In the genomic region with DNA sequence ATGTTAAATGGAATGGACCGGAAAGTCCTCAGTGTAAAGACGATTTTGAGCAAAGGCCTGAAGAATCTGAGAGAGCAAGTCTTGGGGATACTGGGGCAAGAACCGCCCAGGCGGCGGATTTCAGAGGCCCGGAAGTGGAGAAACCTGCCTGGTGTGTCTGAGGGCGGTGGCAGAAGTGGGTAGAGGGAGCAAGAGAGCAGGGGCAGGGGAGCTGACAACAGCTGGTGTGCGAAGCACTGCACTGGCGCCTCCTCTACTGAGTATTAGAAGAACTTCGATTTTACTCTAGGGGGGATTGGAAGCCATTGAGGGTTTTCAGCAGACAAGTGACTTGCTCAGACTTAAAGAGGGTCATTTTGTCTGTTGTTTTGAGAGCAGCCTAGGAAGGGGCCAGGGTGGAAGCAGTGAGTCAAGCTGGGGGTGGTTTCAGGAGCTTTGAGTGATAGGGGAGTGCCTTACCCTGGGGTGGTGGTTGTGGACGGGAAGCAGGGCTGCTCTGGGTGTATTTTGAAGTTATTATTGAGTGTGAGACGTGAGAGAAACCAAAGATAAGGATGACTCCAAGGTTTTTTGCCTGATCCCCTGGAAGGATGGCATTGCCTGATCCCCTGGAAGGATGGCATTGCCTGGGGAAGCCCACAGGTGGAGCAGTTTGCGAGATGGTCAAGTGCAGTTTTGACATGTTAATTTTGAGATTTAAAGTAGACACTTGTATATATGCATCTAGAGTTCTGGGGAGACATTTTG, we compare ENCODE assay signal across 9 cellular contexts. TPM values are rescaled to one million over a fixed set of nuclear protein-coding genes. Genes with fewer than 3 reads are reported as not detected.
DNase-seq lines count a peak whose midpoint lies in the region; ATAC-seq lines count a peak whose summit lies in the region.
"Had no signal": no experiment of that assay in that cellular context is flagged by ENCODE, and none has a peak within 500 bp of the region (broad histone marks: within the 10 kb centered on the region; RNA-seq: fewer than 3 reads in every experiment).

No MANE protein-coding gene starts in this region.

- H3K36me3 ChIP-seq in mesodermal cell (ENCODE audit: control insufficient read depth, insufficient read depth, low read length), result peaks cover 33% of the 10 kb centered on the region

- peak overlapping the region; percentile 33 for H3K4me3 Mint-ChIP-seq in activated T-cell treated with anti-CD3 and anti-CD28 coated beads, Interleukin-2, amount 50 U/mL, for 4 hours

- no peaks in the 10 kb centered on the region for H3K9me3 Mint-ChIP-seq in activated T-cell treated with anti-CD3 and anti-CD28 coated beads, Interleukin-2, amount 50 U/mL, for 4 hours

- peaks cover 7% of the 10 kb centered on the region for H3K4me1 ChIP-seq in mesodermal cell (ENCODE audit: control insufficient read depth, insufficient read depth, low read length, poor library complexity, severe bottlenecking)

- H3K27ac ChIP-seq in mesodermal cell (ENCODE audit: low read depth, low read length, severe bottlenecking), result peak overlapping the region; percentile 31

- H3K9me3 ChIP-seq in mesodermal cell (ENCODE audit: control insufficient read depth, low read length), result no peaks in the 10 kb centered on the region

- H3K27me3 Mint-ChIP-seq in activated T-cell treated with anti-CD3 and anti-CD28 coated beads, Interleukin-2, amount 50 U/mL, for 4 hours (ENCODE audit: low read depth), result no peaks in the 10 kb centered on the region

- no peak overlapping the region for H3K4me3 ChIP-seq in mesodermal cell (ENCODE audit: extremely low read depth, insufficient read depth, low read length, poor library complexity, severe bottlenecking)

- DNase-seq in activated T-cell treated with anti-CD3 and anti-CD28 coated beads, Interleukin-2, amount 50 U/mL, for 4 hours, result no peak
- no peak for DNase-seq in NCI-H1436 treated with DMSO at 0.1 percent for 48 hours (lab: John Stamatoyannopoulos, UW)
- no peak for DNase-seq in Kasumi-1 (lab: John Stamatoyannopoulos, UW)
- DNase-seq in H4 (ENCODE audit: low spot score), result no peak
- DNase-seq: NCI-H1048 had no signal

- ATAC-seq in GM18907 (IDR thresholded peaks at IDR 0.05; ENCODE audit: unreplicated experiment), result peak; percentile 32
- peak; percentile 19 for ATAC-seq in HG03135 (IDR thresholded peaks at IDR 0.05; ENCODE audit: unreplicated experiment)
- ATAC-seq in activated T-cell treated with anti-CD3 and anti-CD28 coated beads, Interleukin-2, amount 50 U/mL, for 4 hours, result peak; percentile 88 to 93
- ATAC-seq in GM21528 (IDR thresholded peaks at IDR 0.05; ENCODE audit: low FRiP score, unreplicated experiment), result no peak

- H3K4me1 Mint-ChIP-seq in activated T-cell treated with anti-CD3 and anti-CD28 coated beads, Interleukin-2, amount 50 U/mL, for 4 hours (ENCODE audit: low read depth), result peaks cover 12% of the 10 kb centered on the region

- peaks cover 25% of the 10 kb centered on the region for H3K36me3 Mint-ChIP-seq in activated T-cell treated with anti-CD3 and anti-CD28 coated beads, Interleukin-2, amount 50 U/mL, for 4 hours (ENCODE audit: insufficient read depth)

- 91 to 92% methylated on average over 13 of the region's 13 CpGs for WGBS in mesodermal cell (ENCODE audit: insufficient coverage in 2 of 2), 2 experiments

RNA-seq across cellular contexts. Expression of a gene that starts 52.5 kb away (rescaled TPM):
- total RNA-seq in activated T-cell treated with anti-CD3 and anti-CD28 coated beads, Interleukin-2, amount 50 U/mL, for 4 hours, result 10 to 100 TPM; 13.9 to 16.6 (median 15.5) TPM
- polyA plus RNA-seq in mesodermal cell (2013, experiment 1 of 2), result 9.5 TPM
- polyA plus RNA-seq in mesodermal cell (2013, experiment 2 of 2), result 5.3 TPM
- total RNA-seq in H4 (2014; rRNA removed; shearing (Covaris generic)), result 2.7 and 4.9 TPM in 2 replicates
